ENCODE assay signal across 9 cellular contexts in the genomic region with DNA sequence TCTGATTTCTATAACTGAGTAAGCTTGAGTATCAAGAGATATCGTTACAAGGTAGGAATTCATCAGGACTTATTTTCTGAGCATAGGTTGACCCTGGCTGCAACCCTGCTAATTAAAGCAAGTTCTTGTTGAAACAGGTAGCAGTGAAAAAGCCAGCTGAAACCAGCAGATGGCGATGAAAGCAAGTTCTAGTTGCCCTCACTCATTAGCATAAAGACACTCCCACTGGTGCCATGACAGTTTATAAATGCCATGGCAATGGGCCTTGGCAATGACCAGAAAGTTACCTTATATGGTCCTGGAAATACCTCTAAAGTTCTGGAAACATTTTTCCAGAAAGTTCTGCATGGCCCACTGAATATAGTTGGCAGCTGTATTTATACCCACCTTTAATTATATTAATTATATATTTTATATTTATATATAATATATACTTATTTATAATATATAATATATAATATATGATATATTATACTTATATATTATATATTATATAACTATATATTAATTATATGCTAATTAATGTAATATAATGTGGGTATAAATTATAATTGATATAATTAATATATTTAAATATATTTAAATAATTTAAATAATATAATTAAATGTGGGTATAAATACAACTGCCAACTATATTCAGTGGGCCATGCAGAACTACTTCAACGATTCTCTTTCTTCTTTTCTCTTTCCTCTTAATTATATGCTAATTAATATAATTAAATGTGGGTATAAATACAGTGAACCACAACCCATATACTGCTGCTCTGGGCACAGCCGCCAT.
DNase-seq lines count a peak whose midpoint lies in the region; ATAC-seq, FAIRE-seq and TF ChIP-seq lines count a peak whose summit lies in the region.
"Had no signal": no experiment of that assay in that cellular context is flagged by ENCODE, and none has a peak within 500 bp of the region (broad histone marks: within the 10 kb centered on the region; RNA-seq: fewer than 3 reads in every experiment).

No MANE protein-coding gene starts in this region.

- H3K36me3 Mint-ChIP-seq in activated T-cell treated with anti-CD3 and anti-CD28 coated beads, Interleukin-2, amount 50 U/mL, for 4 hours (ENCODE audit: insufficient read depth): no peaks in the 10 kb centered on the region
- H3K36me3 Mint-ChIP-seq: IgD-negative memory B cell had no signal

- intact Hi-C loops in esophagus muscularis mucosa (cut with DNase I): no loop called here

- H3K27me3 Mint-ChIP-seq in activated T-cell treated with anti-CD3 and anti-CD28 coated beads, Interleukin-2, amount 50 U/mL, for 4 hours (ENCODE audit: low read depth): no peaks in the 10 kb centered on the region
- H3K27me3 Mint-ChIP-seq: IgD-negative memory B cell had no signal

- H3K27ac ChIP-seq in SJCRH30 (no peak overlapping the region), esophagus muscularis mucosa (replicated peaks in 1 of 4) (no peak overlapping the region)

- no peak overlapping the region for H3K4me3 ChIP-seq in SJCRH30
- no peak overlapping the region for H3K4me3 ChIP-seq in esophagus muscularis mucosa

- H3K4me3 Mint-ChIP-seq in activated T-cell treated with anti-CD3 and anti-CD28 coated beads, Interleukin-2, amount 50 U/mL, for 4 hours: no peak overlapping the region
- H3K4me3 Mint-ChIP-seq: IgD-negative memory B cell had no signal

- TF ChIP-seq EP300 in esophagus muscularis mucosa (IDR thresholded peaks at IDR 0.05): no peak

- H3K9me3 Mint-ChIP-seq in activated T-cell treated with anti-CD3 and anti-CD28 coated beads, Interleukin-2, amount 50 U/mL, for 4 hours: peaks cover 7% of the 10 kb centered on the region

- peak; percentile 27 for TF ChIP-seq CTCF in D721Med (IDR thresholded peaks at IDR 0.05; ENCODE audit: insufficient read depth, missing control alignments)
- no peak for TF ChIP-seq CTCF in esophagus muscularis mucosa (IDR thresholded peaks at IDR 0.05)

- H3K4me1 ChIP-seq in SJCRH30 (no peaks in the 10 kb centered on the region), esophagus muscularis mucosa (no peaks in the 10 kb centered on the region)

- H3K27me3 ChIP-seq in SJCRH30 (no peaks in the 10 kb centered on the region), esophagus muscularis mucosa (no peaks in the 10 kb centered on the region)

- H3K4me1 Mint-ChIP-seq in activated T-cell treated with anti-CD3 and anti-CD28 coated beads, Interleukin-2, amount 50 U/mL, for 4 hours (ENCODE audit: low read depth): no peaks in the 10 kb centered on the region
- H3K4me1 Mint-ChIP-seq: IgD-negative memory B cell had no signal

- peak; percentile 100 for FAIRE-seq in D721Med (lab: Jason Lieb, UNC)

- peak; percentile 79 for ATAC-seq in GM19468 (IDR thresholded peaks at IDR 0.05; ENCODE audit: extremely low read depth, unreplicated experiment)
- no peak for ATAC-seq in HG02571 (IDR thresholded peaks at IDR 0.05; ENCODE audit: unreplicated experiment)
- no peak for ATAC-seq in activated T-cell treated with anti-CD3 and anti-CD28 coated beads, Interleukin-2, amount 50 U/mL, for 4 hours

- 88% methylated on average over 4 of the region's 4 CpGs for WGBS in esophagus muscularis mucosa

- no peaks in the 10 kb centered on the region for H3K36me3 ChIP-seq in SJCRH30
- no peaks in the 10 kb centered on the region for H3K36me3 ChIP-seq in esophagus muscularis mucosa

- no peak for TF ChIP-seq POLR2A in esophagus muscularis mucosa (IDR thresholded peaks at IDR 0.05; ENCODE audit: low read depth)

- H3K9me3 ChIP-seq in SJCRH30 (replicated peaks) (no peaks in the 10 kb centered on the region), esophagus muscularis mucosa (no peaks in the 10 kb centered on the region)

- DNase-seq in D721Med (ENCODE audit: insufficient read length, low spot score) (peak; percentile 21), HS-5 (ENCODE audit: low read depth) (peak; percentile 11), SJCRH30 (peak; percentile 33 to 59), iPS-NIHi11 (ENCODE audit: low spot score) (peak; percentile 55), esophagus muscularis mucosa (ENCODE audit: extremely low spot score) (no peak)
- no peak for DNase-seq in activated T-cell treated with anti-CD3 and anti-CD28 coated beads, Interleukin-2, amount 50 U/mL, for 4 hours

Comparison
In these comparisons a context has a peak if more than half of its experiments do, and no peak if none do; other contexts are left out.
1. DNase-seq: peak in D721Med (single experiment), HS-5 (single experiment), SJCRH30 (2 of 2) and iPS-NIHi11 (single experiment); none in activated T-cell treated with anti-CD3 and anti-CD28 coated beads, Interleukin-2, amount 50 U/mL, for 4 hours (single experiment) and esophagus muscularis mucosa (single experiment).